10 cellular contexts compared by ENCODE assay signal in the genomic region with DNA sequence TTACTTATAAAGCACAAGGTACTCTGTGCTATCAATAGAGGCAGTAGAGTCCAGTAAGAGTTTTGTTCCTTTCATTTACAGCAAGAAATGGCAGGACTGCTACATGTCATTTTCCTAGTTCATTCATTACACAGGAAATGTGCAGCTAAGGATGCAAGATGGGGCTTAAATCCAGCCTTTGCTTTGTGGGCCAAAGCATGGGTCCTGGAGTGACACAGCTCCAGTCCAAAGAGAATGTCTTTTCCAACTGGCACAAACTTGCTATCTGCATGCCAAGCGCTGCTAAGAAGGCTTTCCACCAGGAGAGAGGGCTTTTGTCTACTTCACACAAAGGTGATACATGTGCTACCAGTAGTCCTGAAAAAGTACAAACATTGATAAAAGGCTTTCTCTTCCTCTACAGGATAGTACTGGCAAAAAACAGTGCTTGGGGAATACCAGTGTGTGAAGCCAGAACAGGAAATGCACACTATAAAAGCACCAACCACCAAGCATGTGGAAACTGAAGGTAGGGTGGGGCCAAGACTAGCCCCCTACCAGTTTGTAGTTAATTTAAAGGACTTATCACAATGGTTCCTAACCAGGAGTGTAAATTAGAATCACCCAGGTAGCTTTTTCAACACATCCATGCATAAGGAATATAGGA.
A peak's percentile ranks its signal among the peaks of the same experiment; 100 is the strongest.
DNase-seq lines count a peak whose midpoint lies in the region; ATAC-seq and TF ChIP-seq lines count a peak whose summit lies in the region.
"Had no signal": no experiment of that assay in that cellular context is flagged by ENCODE, and none has a peak within 500 bp of the region (broad histone marks: within the 10 kb centered on the region; RNA-seq: fewer than 3 reads in every experiment).

No MANE protein-coding gene starts in this region.

- H3K9me3 Mint-ChIP-seq in activated naive CD4-positive, alpha-beta T cell treated with anti-CD3 and anti-CD28 coated beads, Interleukin-2, amount 50 U/mL, for 24 hours: no peaks in the 10 kb centered on the region
- no peaks in the 10 kb centered on the region for H3K9me3 Mint-ChIP-seq in IgD-negative memory B cell
- H3K9me3 Mint-ChIP-seq: brain had no signal

- H3K4me3 ChIP-seq in stomach: no peak overlapping the region

- H3K36me3 Mint-ChIP-seq in activated naive CD4-positive, alpha-beta T cell treated with anti-CD3 and anti-CD28 coated beads, Interleukin-2, amount 50 U/mL, for 24 hours: no peaks in the 10 kb centered on the region
- H3K36me3 Mint-ChIP-seq in IgD-negative memory B cell: peaks cover 2% of the 10 kb centered on the region

- DNase-seq in activated naive CD4-positive, alpha-beta T cell treated with anti-CD3 and anti-CD28 coated beads, Interleukin-2, amount 50 U/mL, for 16 hours: no peak
- DNase-seq in cerebellum (ENCODE audit: low spot score): peak; percentile 48
- peak; percentile 73 for DNase-seq in stomach
- DNase-seq in NCI-H82 treated with DMSO at 0.1 percent for 48 hours (lab: John Stamatoyannopoulos, UW; ENCODE audit: unreplicated experiment): no peak
- no peak for DNase-seq in AG08396 (ENCODE audit: low spot score)
- DNase-seq: NCI-H510A treated with DMSO at 0.1 percent for 48 hours had no signal

- TF ChIP-seq POLR2A in stomach (IDR thresholded peaks at IDR 0.05): no peak

- TF ChIP-seq EP300 in stomach (IDR thresholded peaks at IDR 0.05): no peak

- peak in 1 of 7 experiments; percentile 27 for TF ChIP-seq CTCF in stomach (IDR thresholded peaks at IDR 0.05)

- H3K4me3 Mint-ChIP-seq in activated naive CD4-positive, alpha-beta T cell treated with anti-CD3 and anti-CD28 coated beads, Interleukin-2, amount 50 U/mL, for 24 hours: peak overlapping the region; percentile 51
- H3K4me3 Mint-ChIP-seq in IgD-negative memory B cell: peak overlapping the region in 2 of 4 donors; percentile 47 to 90
- H3K4me3 Mint-ChIP-seq: brain had no signal

- H3K27ac Mint-ChIP-seq in activated naive CD4-positive, alpha-beta T cell treated with anti-CD3 and anti-CD28 coated beads, Interleukin-2, amount 50 U/mL, for 24 hours: peak overlapping the region; percentile 81
- peak overlapping the region; percentile 10 to 84 (median 19) for H3K27ac Mint-ChIP-seq in IgD-negative memory B cell

- 38 to 54% (median 50%) methylated on average over 1 of the region's 1 CpG for WGBS in stomach, 5 donors

- intact Hi-C loops in stomach (cut with DNase I; ENCODE audit: low total_unique reads): loop anchor here (10.0 kb wide), 1 partner anchor 156 kb away; no protein-coding TSS in a partner anchor

- H3K27me3 Mint-ChIP-seq in activated naive CD4-positive, alpha-beta T cell treated with anti-CD3 and anti-CD28 coated beads, Interleukin-2, amount 50 U/mL, for 24 hours: no peaks in the 10 kb centered on the region
- H3K27me3 Mint-ChIP-seq in IgD-negative memory B cell: no peaks in the 10 kb centered on the region
- H3K27me3 Mint-ChIP-seq: brain had no signal

- peak overlapping the region in 3 of 5 donors; percentile 43 to 69 (median 46) for H3K27ac ChIP-seq in stomach

- peaks cover 0 to 12% (median 4%) of the 10 kb centered on the region in 4 donors for H3K36me3 ChIP-seq in stomach

- ATAC-seq in HG03039 (IDR thresholded peaks at IDR 0.05; ENCODE audit: unreplicated experiment): no peak

- no peaks in the 10 kb centered on the region for H3K27me3 ChIP-seq in stomach

- peaks cover 83% of the 10 kb centered on the region for H3K4me1 Mint-ChIP-seq in activated naive CD4-positive, alpha-beta T cell treated with anti-CD3 and anti-CD28 coated beads, Interleukin-2, amount 50 U/mL, for 24 hours
- peaks cover 34 to 41% (median 38%) of the 10 kb centered on the region in 3 donors for H3K4me1 Mint-ChIP-seq in IgD-negative memory B cell

- no peaks in the 10 kb centered on the region for H3K9me3 ChIP-seq in stomach

- peaks cover 0 to 56% (median 38%) of the 10 kb centered on the region in 4 donors for H3K4me1 ChIP-seq in stomach

Comparison
In these comparisons a context has a peak if more than half of its experiments do, and no peak if none do; other contexts are left out.
1. DNase-seq: peak in cerebellum (single experiment) and stomach (single experiment); none in activated naive CD4-positive, alpha-beta T cell treated with anti-CD3 and anti-CD28 coated beads, Interleukin-2, amount 50 U/mL, for 16 hours (single experiment), NCI-H82 treated with DMSO at 0.1 percent for 48 hours (single experiment) and AG08396 (single experiment).